ENCODE assay signal across 12 cellular contexts in genomic region chr17:40448639-40449261, GRCh38. TPM values are rescaled to one million over a fixed set of nuclear protein-coding genes. Genes with fewer than 3 reads are reported as not detected.
DNase-seq lines count a peak whose midpoint lies in the region; ATAC-seq and TF ChIP-seq lines count a peak whose summit lies in the region.
"Had no signal": no experiment of that assay in that cellular context is flagged by ENCODE, and none has a peak within 500 bp of the region (broad histone marks: within the 10 kb centered on the region; RNA-seq: fewer than 3 reads in every experiment).

No MANE protein-coding gene starts in this region.

- no peak overlapping the region for H3K27ac Mint-ChIP-seq in activated CD8-positive, alpha-beta memory T cell treated with anti-CD3 and anti-CD28 coated beads, Interleukin-2, amount 10 ng/mL, durations not matched to agents 7 days and 5 days
- H3K27ac Mint-ChIP-seq: activated B cell treated with CpG ODN at 0.5 μM for 24 hours had no signal

- H3K9me3 ChIP-seq in left ventricle myocardium inferior (replicated peaks) (no peaks in the 10 kb centered on the region), duodenal mucosa (ENCODE audit: control insufficient read depth in 1 of 2, low read length in 2 of 2) (no peaks in the 10 kb centered on the region), mucosa of rectum (ENCODE audit: control insufficient read depth in 2 of 2, low read length in 2 of 2) (no peaks in the 10 kb centered on the region)
- H3K9me3 ChIP-seq: testis had no signal

- ATAC-seq in activated CD8-positive, alpha-beta memory T cell treated with anti-CD3 and anti-CD28 coated beads, Interleukin-2, amount 10 ng/mL, durations not matched to agents 7 days and 5 days = no peak

- H3K4me3 ChIP-seq in left ventricle myocardium inferior (peak overlapping the region; percentile 90), duodenal mucosa (ENCODE audit: low read depth in 1 of 2, low read length in 2 of 2) (peak overlapping the region; percentile 33 to 37), mucosa of rectum (ENCODE audit: low read length in 2 of 2) (peak overlapping the region; percentile 20 to 38), dorsolateral prefrontal cortex (no peak overlapping the region)
- H3K4me3 ChIP-seq: testis had no signal

- H3K4me3 Mint-ChIP-seq in activated CD8-positive, alpha-beta memory T cell treated with anti-CD3 and anti-CD28 coated beads, Interleukin-2, amount 10 ng/mL, durations not matched to agents 7 days and 5 days = no peak overlapping the region
- H3K4me3 Mint-ChIP-seq: activated B cell treated with CpG ODN at 0.5 μM for 24 hours had no signal

- no peak for TF ChIP-seq CTCF in left ventricle myocardium inferior (IDR thresholded peaks at IDR 0.05; ENCODE audit: borderline replicate concordance)
- TF ChIP-seq CTCF in dorsolateral prefrontal cortex (IDR thresholded peaks at IDR 0.05 in 54 of 56, conservative IDR thresholded peaks at IDR 0.05 in 2 of 56; ENCODE audit: low read depth in 1 of 56, partially characterized antibody in 56 of 56) = no peak

- intact Hi-C loops in left ventricle myocardium inferior (cut with micrococcal nuclease) = loop anchor here (10.0 kb wide), 1 partner anchor 86 kb away; no protein-coding TSS in a partner anchor
- intact Hi-C loops in cardiac septum (cut with DNase I) = no loop called here
- intact Hi-C loops in dorsolateral prefrontal cortex (cut with DNase I) = no loop called here

- H3K9me3 Mint-ChIP-seq in activated CD8-positive, alpha-beta memory T cell treated with anti-CD3 and anti-CD28 coated beads, Interleukin-2, amount 10 ng/mL, durations not matched to agents 7 days and 5 days (ENCODE audit: low read depth) = no peaks in the 10 kb centered on the region
- H3K9me3 Mint-ChIP-seq: activated B cell treated with CpG ODN at 0.5 μM for 24 hours, CD14-positive monocyte had no signal

- H3K4me1 Mint-ChIP-seq in activated CD8-positive, alpha-beta memory T cell treated with anti-CD3 and anti-CD28 coated beads, Interleukin-2, amount 10 ng/mL, durations not matched to agents 7 days and 5 days = peaks cover 44% of the 10 kb centered on the region

- H3K9ac ChIP-seq in duodenal mucosa (ENCODE audit: low read depth in 1 of 2, low read length in 2 of 2) (peak overlapping the region; percentile 5 to 42), mucosa of rectum (ENCODE audit: low read depth in 1 of 2, low read length in 2 of 2) (peak overlapping the region; percentile 63 to 72)

- H3K36me3 ChIP-seq in left ventricle myocardium inferior = peaks cover 10% of the 10 kb centered on the region
- peaks cover 6 to 7% of the 10 kb centered on the region in 2 donors for H3K36me3 ChIP-seq in duodenal mucosa (ENCODE audit: control insufficient read depth in 1 of 2, insufficient read depth in 2 of 2, low read length in 2 of 2)
- H3K36me3 ChIP-seq in mucosa of rectum (ENCODE audit: control insufficient read depth in 2 of 2, insufficient read depth in 2 of 2, low read length in 2 of 2) = peaks cover 11 to 16% of the 10 kb centered on the region in 2 donors

- peaks cover 8% of the 10 kb centered on the region for H3K27me3 Mint-ChIP-seq in activated CD8-positive, alpha-beta memory T cell treated with anti-CD3 and anti-CD28 coated beads, Interleukin-2, amount 10 ng/mL, durations not matched to agents 7 days and 5 days
- H3K27me3 Mint-ChIP-seq: activated B cell treated with CpG ODN at 0.5 μM for 24 hours had no signal

- H3K36me3 Mint-ChIP-seq in activated CD8-positive, alpha-beta memory T cell treated with anti-CD3 and anti-CD28 coated beads, Interleukin-2, amount 10 ng/mL, durations not matched to agents 7 days and 5 days = peaks cover 3% of the 10 kb centered on the region
- H3K36me3 Mint-ChIP-seq: CD14-positive monocyte had no signal

- DNase-seq in left ventricle myocardium inferior (no peak), cardiac septum (ENCODE audit: low spot score) (no peak), COR-L47 (lab: John Stamatoyannopoulos, UW) (no peak), dorsolateral prefrontal cortex (no peak), iPS-NIHi11 (ENCODE audit: low spot score) (no peak)
- no peak for DNase-seq in activated CD8-positive, alpha-beta memory T cell treated with anti-CD3 and anti-CD28 coated beads, Interleukin-2, amount 10 ng/mL, durations not matched to agents 7 days and 5 days
- DNase-seq: activated B cell treated with CpG ODN at 0.5 μM for 24 hours, HCEC 1CT, testis had no signal

- no peaks in the 10 kb centered on the region for H3K27me3 ChIP-seq in left ventricle myocardium inferior (ENCODE audit: low read depth)
- peaks cover 0 to 2% of the 10 kb centered on the region in 2 donors for H3K27me3 ChIP-seq in duodenal mucosa (ENCODE audit: control insufficient read depth in 1 of 2, insufficient read depth in 2 of 2, low read length in 2 of 2)
- no peaks in the 10 kb centered on the region for H3K27me3 ChIP-seq in mucosa of rectum (ENCODE audit: control insufficient read depth in 2 of 2, insufficient read depth in 2 of 2, low read length in 2 of 2)
- H3K27me3 ChIP-seq in dorsolateral prefrontal cortex = no peaks in the 10 kb centered on the region
- H3K27me3 ChIP-seq: testis had no signal

- CTCF ChIA-PET in activated CD8-positive, alpha-beta memory T cell treated with anti-CD3 and anti-CD28 coated beads, Interleukin-2, amount 10 ng/mL, durations not matched to agents 7 days and 5 days (lab: Charles Lee) = interaction anchor here (0.8 to 6.6 kb wide), 6 partner anchors 22 to 111 kb away, joined by 3 to 60 read pairs (median 3); no protein-coding TSS in a partner anchor

- peak overlapping the region; percentile 97 for H3K27ac ChIP-seq in left ventricle myocardium inferior (replicated peaks)
- H3K27ac ChIP-seq in duodenal mucosa (ENCODE audit: low read depth, low read length) = peak overlapping the region; percentile 65
- H3K27ac ChIP-seq in mucosa of rectum (ENCODE audit: low read depth in 2 of 2, low read length in 2 of 2) = peak overlapping the region; percentile 84 to 92
- H3K27ac ChIP-seq in dorsolateral prefrontal cortex = peak overlapping the region in 1 of 59 donors; percentile 4

- H3K4me1 ChIP-seq in left ventricle myocardium inferior = peaks cover 91% of the 10 kb centered on the region
- H3K4me1 ChIP-seq in duodenal mucosa (ENCODE audit: control insufficient read depth in 1 of 2, insufficient read depth in 2 of 2, low read length in 2 of 2) = peaks cover 78 to 79% of the 10 kb centered on the region in 2 donors
- peaks cover 54 to 69% of the 10 kb centered on the region in 2 donors for H3K4me1 ChIP-seq in mucosa of rectum (ENCODE audit: control insufficient read depth in 2 of 2, insufficient read depth in 2 of 2, low read length in 2 of 2)

RNA-seq across cellular contexts. Expression of gene IGFBP4, which starts 5.5 kb away (rescaled TPM):
- total RNA-seq in left ventricle myocardium inferior = 130 TPM
- total RNA-seq in cardiac septum = 164 TPM
- 1 to 10 TPM; 3.4 to 5.9 TPM for total RNA-seq in activated CD8-positive, alpha-beta memory T cell treated with anti-CD3 and anti-CD28 coated beads, Interleukin-2, amount 10 ng/mL, durations not matched to agents 7 days and 5 days
- total RNA-seq in dorsolateral prefrontal cortex = 100 to 1,000 TPM in 2 of 120 experiments, 10 to 100 TPM in 115, 1 to 10 TPM in 3; 8.8 to 151 (median 22.2) TPM

RNA-seq across cellular contexts. Expression of gene TOP2A, which starts 31.1 kb away (rescaled TPM):
- total RNA-seq in left ventricle myocardium inferior (2.1 TPM), cardiac septum (0.51 TPM), dorsolateral prefrontal cortex (1 to 10 TPM in 14 of 120 experiments, under 1 TPM in 41, not detected in 65; 0.04 to 3.1 (median 0.42) TPM)
- 100 to 1,000 TPM; 310 to 347 TPM for total RNA-seq in activated CD8-positive, alpha-beta memory T cell treated with anti-CD3 and anti-CD28 coated beads, Interleukin-2, amount 10 ng/mL, durations not matched to agents 7 days and 5 days

RNA-seq across cellular contexts. Expression of gene TNS4, which starts 52.7 kb away (rescaled TPM):
- total RNA-seq in left ventricle myocardium inferior = not detected
- total RNA-seq in cardiac septum = not detected
- total RNA-seq in activated CD8-positive, alpha-beta memory T cell treated with anti-CD3 and anti-CD28 coated beads, Interleukin-2, amount 10 ng/mL, durations not matched to agents 7 days and 5 days = 1 to 10 TPM; 4.2 to 5.8 TPM
- not detected for total RNA-seq in dorsolateral prefrontal cortex

Comparison
In these comparisons a context has a peak if more than half of its experiments do, and no peak if none do; other contexts are left out.
1. H3K4me3 ChIP-seq: peak in left ventricle myocardium inferior (single experiment), duodenal mucosa (2 of 2) and mucosa of rectum (2 of 2); none in dorsolateral prefrontal cortex (0 of 59).
2. RNA of gene TOP2A, which starts 31.1 kb away (total RNA-seq): 310 to 347 TPM in activated CD8-positive, alpha-beta memory T cell treated with anti-CD3 and anti-CD28 coated beads, Interleukin-2, amount 10 ng/mL, durations not matched to agents 7 days and 5 days; 2.1 TPM in left ventricle myocardium inferior (single experiment), 0.51 TPM in cardiac septum (single experiment) and 0.04 to 3.1 TPM in dorsolateral prefrontal cortex; every median in the first group is over 10 times any median in the second.